8 cellular contexts compared by ENCODE assay signal in genomic region chrX:63754860-63755579, GRCh38. TPM values are rescaled to one million over a fixed set of nuclear protein-coding genes. Genes with fewer than 3 reads are reported as not detected.
DNase-seq lines count a peak whose midpoint lies in the region; ATAC-seq, FAIRE-seq and TF ChIP-seq lines count a peak whose summit lies in the region.

No MANE protein-coding gene starts in this region.

- peaks cover 25 to 40% (median 31%) of the 10 kb centered on the region in 3 donors for H3K4me1 Mint-ChIP-seq in T-cell
- peaks cover 9% of the 10 kb centered on the region for H3K4me1 Mint-ChIP-seq in type B pancreatic cell (ENCODE audit: unreplicated experiment)

- H3K9me3 ChIP-seq in heart right ventricle = no peaks in the 10 kb centered on the region

- H3K36me3 ChIP-seq in heart right ventricle = no peaks in the 10 kb centered on the region

- CTCF ChIA-PET in T-cell (lab: Charles Lee) = interaction anchor here (0.5 to 0.9 kb wide), 4 partner anchors 9 to 1280 kb away, joined by 3 to 4 read pairs (median 4); partner anchors contain the start of gene ZC3H12B (in 1 of the 2)

- peaks cover 0 to 7% (median 0%) of the 10 kb centered on the region in 7 donors for H3K27me3 ChIP-seq in heart right ventricle

- TF ChIP-seq CTCF in heart right ventricle (IDR thresholded peaks at IDR 0.05) (no peak), type B pancreatic cell (conservative IDR thresholded peaks at IDR 0.05) (no peak)

- H3K9me3 Mint-ChIP-seq in T-cell = no peaks in the 10 kb centered on the region
- H3K9me3 Mint-ChIP-seq in type B pancreatic cell = no peaks in the 10 kb centered on the region

- POLR2A ChIA-PET in T-cell (lab: Charles Lee) = interaction anchor here (0.6 to 1.1 kb wide), 2 partner anchors 15 to 1844 kb away, joined by 3 read pairs; no protein-coding TSS in a partner anchor

- peak; percentile 72 for TF ChIP-seq POLR2A in GM12891 (IDR thresholded peaks at IDR 0.05; ENCODE audit: low read depth, low read length)

- H3K4me3 Mint-ChIP-seq in T-cell = peak overlapping the region; percentile 97 to 100 (median 98)
- peak overlapping the region; percentile 98 for H3K4me3 Mint-ChIP-seq in type B pancreatic cell

- FAIRE-seq in GM12891 (lab: Jason Lieb, UNC) = peak; percentile 97

- H3K4me1 ChIP-seq in heart right ventricle = peaks cover 0 to 26% (median 10%) of the 10 kb centered on the region in 9 donors

- DNase-seq in GM12891 (ENCODE audit: insufficient read length, low spot score) (peak; percentile 48), NCI-H1436 treated with DMSO at 0.1 percent for 48 hours (lab: John Stamatoyannopoulos, UW) (peak; percentile 80), T-cell (peak; percentile 66 to 91 (median 84)), amniotic epithelial cell (ENCODE audit: low read depth) (peak; percentile 92), heart right ventricle (peak; percentile 90), pons (ENCODE audit: low spot score) (peak; percentile 93), type B pancreatic cell (ENCODE audit: extremely low spot score, unreplicated experiment) (peak; percentile 88)

- H3K27me3 Mint-ChIP-seq in T-cell = peaks cover 0 to 10% of the 10 kb centered on the region in 2 donors
- H3K27me3 Mint-ChIP-seq in type B pancreatic cell = no peaks in the 10 kb centered on the region

- 0 to 1% methylated on average over 43 to 44 of the region's 44 CpGs for WGBS in heart right ventricle, 2 donors

- H3K4me3 ChIP-seq in heart right ventricle = peak overlapping the region; percentile 40 to 82 (median 65)

- H3K36me3 Mint-ChIP-seq in T-cell = no peaks in the 10 kb centered on the region
- no peaks in the 10 kb centered on the region for H3K36me3 Mint-ChIP-seq in type B pancreatic cell

- H3K27ac Mint-ChIP-seq in T-cell (peak overlapping the region; percentile 96 to 99), type B pancreatic cell (peak overlapping the region; percentile 97)

- intact Hi-C loops in heart right ventricle (cut with DNase I) = loop anchor here in 4 of 10 donors (5.0 to 10.0 kb wide), 4 partner anchors 38 to 452 kb away; partner anchors contain the start of gene AMER1 (in 2 of the 4)

- peak overlapping the region; percentile 42 to 95 (median 88) for H3K27ac ChIP-seq in heart right ventricle

- ATAC-seq in HG02798 (IDR thresholded peaks at IDR 0.05; ENCODE audit: poor library complexity, unreplicated experiment) = peak; percentile 98
- peak; percentile 96 to 98 (median 96) for ATAC-seq in T-cell (replicated peaks in 1 of 4)
- peak; percentile 97 to 99 (median 99) for ATAC-seq in heart right ventricle

TF ChIP-seq in GM12891, 5 proteins besides CTCF, POLR2A, EP300 and RAD21:
- TF ChIP-seq POLR2AphosphoS5 (IDR thresholded peaks at IDR 0.05; ENCODE audit: low read depth, low read length) (peak; percentile 59; the same call in 1 of the 2 replicates), POU2F2 (IDR thresholded peaks at IDR 0.05; ENCODE audit: low read depth, low read length) (no peak), SPI1 (IDR thresholded peaks at IDR 0.05; ENCODE audit: low read depth, low read length) (no peak), TAF1 (IDR thresholded peaks at IDR 0.05; ENCODE audit: low read depth, low read length) (peak; percentile 66; the same call in 1 of the 2 replicates)

RNA-seq across cellular contexts. Expression of gene ARHGEF9, which starts 30.0 kb away (rescaled TPM):
- polyA plus RNA-seq in GM12891 (2012; ENCODE audit: low read depth, missing spikeins) = 10.0 TPM
- total RNA-seq in T-cell = 10 to 100 TPM; 23.7 to 27.4 (median 27.2) TPM
- total RNA-seq in heart right ventricle = 10 to 100 TPM; 28.4 to 63.2 (median 46.9) TPM
- polyA plus RNA-seq in heart right ventricle = 10 to 100 TPM in 1 of 2 donors, 1 to 10 TPM in 1; 8.6 to 44.2 TPM
- total RNA-seq in type B pancreatic cell (ENCODE audit: low replicate concordance) = 22.6 and 37.0 TPM in 2 replicates

Comparison
In these comparisons a context has a peak if more than half of its experiments do, and no peak if none do; other contexts are left out.
1. Peak in every context shown above with its lines: DNase-seq, ATAC-seq, H3K4me3 ChIP-seq and H3K27ac ChIP-seq.